In the genomic region with DNA sequence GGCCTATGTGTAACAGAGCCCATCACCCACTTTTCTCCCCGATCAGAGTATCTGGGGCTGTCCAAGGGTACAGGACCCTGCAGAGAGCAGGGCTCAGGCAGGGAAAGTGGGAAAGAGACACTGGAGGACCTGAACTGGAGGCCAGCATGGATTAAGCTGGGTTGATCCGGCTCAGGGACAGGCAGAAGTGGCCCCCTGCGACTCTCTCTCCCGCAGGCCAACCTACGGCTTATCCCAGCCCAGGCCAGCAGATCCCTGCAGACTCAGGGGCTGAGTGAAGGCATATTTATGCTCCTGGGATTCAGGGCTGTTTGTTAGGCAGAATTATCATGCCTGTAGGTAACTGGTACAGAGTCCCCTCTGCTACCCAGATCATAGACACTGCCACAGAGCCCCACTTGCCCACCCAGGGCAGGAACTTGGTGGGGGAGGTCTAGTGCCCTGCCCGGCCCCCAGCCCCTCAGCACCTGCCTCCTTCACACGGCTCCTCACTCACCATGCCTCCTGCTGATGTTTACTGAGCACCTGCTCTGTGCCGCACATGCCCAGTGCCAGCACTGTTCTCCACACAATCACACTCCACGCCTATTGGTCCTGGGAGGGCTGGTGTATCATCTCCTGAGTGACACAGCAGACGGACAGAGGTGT, we compare ENCODE assay signal across 20 cellular contexts.
A peak's percentile ranks its signal among the peaks of the same experiment; 100 is the strongest.
DNase-seq lines count a peak whose midpoint lies in the region; ATAC-seq and TF ChIP-seq lines count a peak whose summit lies in the region.
"Had no signal": no experiment of that assay in that cellular context is flagged by ENCODE, and none has a peak within 500 bp of the region (broad histone marks: within the 10 kb centered on the region; RNA-seq: fewer than 3 reads in every experiment).

No MANE protein-coding gene starts in this region.

- peaks cover 12% of the 10 kb centered on the region for H3K27me3 Mint-ChIP-seq in endodermal cell (ENCODE audit: insufficient read depth)
- H3K27me3 Mint-ChIP-seq in activated T-cell treated with anti-CD3 and anti-CD28 coated beads, Interleukin-2, amount 50 U/mL, for 4 hours (ENCODE audit: low read depth): peaks cover 30% of the 10 kb centered on the region

- no peak overlapping the region for H2BK120ac ChIP-seq in neuronal stem cell (ENCODE audit: low read depth, low read length)

- H3K36me3 ChIP-seq in H7 (replicated peaks; ENCODE audit: control insufficient read depth, insufficient read depth, low read length) (no peaks in the 10 kb centered on the region), endodermal cell (ENCODE audit: control insufficient read depth, insufficient read depth, low read length) (no peaks in the 10 kb centered on the region), neuronal stem cell (replicated peaks in 1 of 2; ENCODE audit: control insufficient read depth in 2 of 2, insufficient read depth in 2 of 2, low read length in 2 of 2) (no peaks in the 10 kb centered on the region)
- H3K36me3 ChIP-seq: BE2C had no signal

- H4K91ac ChIP-seq in neuronal stem cell (ENCODE audit: low read depth, low read length, poor library complexity): no peak overlapping the region

- 88 to 92% methylated on average over 6 to 10 of the region's 10 CpGs for WGBS in endodermal cell (ENCODE audit: insufficient coverage in 1 of 2, insufficient read length in 1 of 2), 2 experiments
- no CpG with 5 or more reads among the region's 10 CpGs for WGBS in neuronal stem cell (ENCODE audit: extremely low coverage in 2 of 2, insufficient read length in 2 of 2, insufficient replicate concordance in 1 of 2), 2 donors

- peak overlapping the region; percentile 93 for H2BK12ac ChIP-seq in neuronal stem cell (ENCODE audit: low read length)

- H2BK5ac ChIP-seq in neuronal stem cell (ENCODE audit: low read length): no peak overlapping the region

- TF ChIP-seq CTCF in endodermal cell (conservative IDR thresholded peaks at IDR 0.05) (no peak), GM10248 (IDR thresholded peaks at IDR 0.05; ENCODE audit: control extremely low read depth, extremely low read depth, low read depth, missing control alignments) (no peak)

- peaks cover 19% of the 10 kb centered on the region for H3K9me3 Mint-ChIP-seq in endodermal cell
- H3K9me3 Mint-ChIP-seq in activated T-cell treated with anti-CD3 and anti-CD28 coated beads, Interleukin-2, amount 50 U/mL, for 4 hours: peaks cover 6% of the 10 kb centered on the region

- no peak overlapping the region for H3K27ac ChIP-seq in endodermal cell (ENCODE audit: low read depth, low read length)
- H3K27ac ChIP-seq in neuronal stem cell (replicated peaks; ENCODE audit: low read length): no peak overlapping the region
- H3K27ac ChIP-seq: C4-2B, KMS-11 had no signal

- H3K14ac ChIP-seq in neuronal stem cell (ENCODE audit: low read length): peak overlapping the region; percentile 15

- ATAC-seq in HG03135 (IDR thresholded peaks at IDR 0.05; ENCODE audit: unreplicated experiment): no peak
- ATAC-seq in activated T-cell treated with anti-CD3 and anti-CD28 coated beads, Interleukin-2, amount 50 U/mL, for 4 hours: no peak
- ATAC-seq: GM12878 had no signal

- no peak overlapping the region for H3K4ac ChIP-seq in neuronal stem cell (ENCODE audit: low read length)

- no peak overlapping the region for H3K9ac ChIP-seq in endodermal cell (ENCODE audit: extremely low read depth, low read length, poor library complexity, severe bottlenecking)
- no peak overlapping the region for H3K9ac ChIP-seq in neuronal stem cell (ENCODE audit: low read depth, low read length, poor library complexity)
- H3K9ac ChIP-seq: KMS-11 had no signal

- H3K23ac ChIP-seq in neuronal stem cell (ENCODE audit: low read depth, low read length, poor library complexity): no peak overlapping the region

- H4K8ac ChIP-seq in neuronal stem cell (ENCODE audit: low read depth, low read length): no peak overlapping the region

- H3K4me3 ChIP-seq in H7 (ENCODE audit: insufficient read depth, low read depth, low read length) (no peak overlapping the region), endodermal cell (ENCODE audit: low read length) (no peak overlapping the region), neuronal stem cell (ENCODE audit: low read length in 2 of 2) (no peak overlapping the region)
- H3K4me3 ChIP-seq: GM12878 had no signal

- H3K9me3 ChIP-seq in endodermal cell (ENCODE audit: control insufficient read depth, low read length) (peaks cover 25% of the 10 kb centered on the region), neuronal stem cell (replicated peaks in 1 of 2; ENCODE audit: control insufficient read depth in 2 of 2, insufficient read depth in 1 of 2, low read depth in 1 of 2, low read length in 2 of 2) (peaks cover 0 to 3% of the 10 kb centered on the region in 2 donors)
- H3K9me3 ChIP-seq: BE2C, Caco-2 had no signal

- H2AK5ac ChIP-seq in neuronal stem cell (ENCODE audit: low read depth, low read length): peak overlapping the region; percentile 1

- no peak overlapping the region for H2BK15ac ChIP-seq in neuronal stem cell (ENCODE audit: low read length)

- DNase-seq in H7: peak; percentile 64
- DNase-seq in NCI-H82 (lab: John Stamatoyannopoulos, UW): peak; percentile 74
- peak; percentile 49 for DNase-seq in endodermal cell
- DNase-seq in neuronal stem cell (ENCODE audit: low spot score): no peak
- DNase-seq in GM10248 (ENCODE audit: extremely low spot score): no peak
- no peak for DNase-seq in activated T-cell treated with anti-CD3 and anti-CD28 coated beads, Interleukin-2, amount 50 U/mL, for 4 hours
- no peak for DNase-seq in HEK293T (ENCODE audit: extremely low spot score)
- DNase-seq: ACHN; BE2C; Caco-2; CD4-positive, alpha-beta T cell; DMS153; DMS79 treated with DMSO at 0.1 percent for 48 hours; GF-D8; HCEC 1CT; HFFc6 had no signal

- H3K4me3 Mint-ChIP-seq in endodermal cell: no peak overlapping the region
- H3K4me3 Mint-ChIP-seq in activated T-cell treated with anti-CD3 and anti-CD28 coated beads, Interleukin-2, amount 50 U/mL, for 4 hours: no peak overlapping the region
- H3K4me3 Mint-ChIP-seq: CD4-positive, alpha-beta T cell; HFFc6 had no signal

- H3K4me1 ChIP-seq in endodermal cell (ENCODE audit: control insufficient read depth, insufficient read depth, low read length): no peaks in the 10 kb centered on the region
- H3K4me1 ChIP-seq in neuronal stem cell (ENCODE audit: control insufficient read depth in 2 of 2, insufficient read depth in 1 of 2, low read depth in 1 of 2, low read length in 2 of 2): peaks cover 0 to 5% of the 10 kb centered on the region in 2 donors
- H3K4me1 ChIP-seq: Caco-2 had no signal

- no peaks in the 10 kb centered on the region for H3K79me1 ChIP-seq in neuronal stem cell (ENCODE audit: low read depth, low read length)

- CTCF ChIA-PET in GM10248 (lab: Yijun Ruan, JAX): no interaction called here
- CTCF ChIA-PET in HEK293T (lab: Yijun Ruan, JAX): no interaction called here

- no peak overlapping the region for H3K4me2 ChIP-seq in neuronal stem cell (ENCODE audit: insufficient read depth, low read length, poor library complexity, severe bottlenecking)
- H3K4me2 ChIP-seq: KMS-11 had no signal

- POLR2A ChIA-PET in GM10248 (lab: Yijun Ruan, JAX) (no interaction called here), HEK293T (lab: Yijun Ruan, JAX) (no interaction called here)

- H3K36me3 Mint-ChIP-seq in endodermal cell (ENCODE audit: low read depth): peaks cover 13% of the 10 kb centered on the region
- H3K36me3 Mint-ChIP-seq in activated T-cell treated with anti-CD3 and anti-CD28 coated beads, Interleukin-2, amount 50 U/mL, for 4 hours (ENCODE audit: insufficient read depth): no peaks in the 10 kb centered on the region

- peak overlapping the region; percentile 0 for H3K18ac ChIP-seq in neuronal stem cell (ENCODE audit: low read length)

- H3K27ac Mint-ChIP-seq in endodermal cell: no peak overlapping the region
- H3K27ac Mint-ChIP-seq: CD4-positive, alpha-beta T cell; HFFc6 had no signal

- H3K27me3 ChIP-seq in H7 (ENCODE audit: control insufficient read depth, insufficient read depth, low read length) (no peaks in the 10 kb centered on the region; the same call in 1 of the 2 replicates), endodermal cell (ENCODE audit: control insufficient read depth, insufficient read depth, low read length, poor library complexity, severe bottlenecking) (no peaks in the 10 kb centered on the region), neuronal stem cell (ENCODE audit: control insufficient read depth in 3 of 3, insufficient read depth in 3 of 3, low read depth in 1 of 3, low read length in 3 of 3) (peaks cover 0 to 46% (median 0%) of the 10 kb centered on the region in 3 experiments)
- H3K27me3 ChIP-seq: BE2C had no signal

- peaks cover 17% of the 10 kb centered on the region for H3K4me1 Mint-ChIP-seq in endodermal cell
- no peaks in the 10 kb centered on the region for H3K4me1 Mint-ChIP-seq in activated T-cell treated with anti-CD3 and anti-CD28 coated beads, Interleukin-2, amount 50 U/mL, for 4 hours (ENCODE audit: low read depth)

- no peak overlapping the region for H2AFZ ChIP-seq in neuronal stem cell (ENCODE audit: low read length)

TF ChIP-seq in HEK293T, 16 proteins besides CTCF, POLR2A, EP300 and RAD21:
- no peak for TF ChIP-seq ELF4 (IDR thresholded peaks at IDR 0.05)
- TF ChIP-seq FOXK2 (IDR thresholded peaks at IDR 0.05): no peak
- TF ChIP-seq SUZ12 (IDR thresholded peaks at IDR 0.05): no peak
- TF ChIP-seq ARNT (IDR thresholded peaks at IDR 0.05): no peak
- TF ChIP-seq ZNF384 (IDR thresholded peaks at IDR 0.05): no peak
- no peak for TF ChIP-seq BHLHE40 (IDR thresholded peaks at IDR 0.05; ENCODE audit: borderline replicate concordance)
- TF ChIP-seq, protein P1, sequence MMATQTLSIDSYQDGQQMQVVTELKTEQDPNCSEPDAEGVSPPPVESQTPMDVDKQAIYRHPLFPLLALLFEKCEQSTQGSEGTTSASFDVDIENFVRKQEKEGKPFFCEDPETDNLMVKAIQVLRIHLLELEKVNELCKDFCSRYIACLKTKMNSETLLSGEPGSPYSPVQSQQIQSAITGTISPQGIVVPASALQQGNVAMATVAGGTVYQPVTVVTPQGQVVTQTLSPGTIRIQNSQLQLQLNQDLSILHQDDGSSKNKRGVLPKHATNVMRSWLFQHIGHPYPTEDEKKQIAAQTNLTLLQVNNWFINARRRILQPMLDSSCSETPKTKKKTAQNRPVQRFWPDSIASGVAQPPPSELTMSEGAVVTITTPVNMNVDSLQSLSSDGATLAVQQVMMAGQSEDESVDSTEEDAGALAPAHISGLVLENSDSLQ (IDR thresholded peaks at IDR 0.05): no peak
- TF ChIP-seq CTBP1 (IDR thresholded peaks at IDR 0.05; ENCODE audit: borderline replicate concordance): no peak
- TF ChIP-seq TARDBP (IDR thresholded peaks at IDR 0.05): no peak
- no peak for TF ChIP-seq HDGF (IDR thresholded peaks at IDR 0.05; ENCODE audit: borderline replicate concordance)
- no peak for TF ChIP-seq LEF1 (IDR thresholded peaks at IDR 0.05; ENCODE audit: borderline replicate concordance)
- no peak for TF ChIP-seq SP1 (IDR thresholded peaks at IDR 0.05)
- TF ChIP-seq NFRKB (IDR thresholded peaks at IDR 0.05): no peak
- TF ChIP-seq L3MBTL2 (conservative IDR thresholded peaks at IDR 0.05): no peak

Comparison
In these comparisons a context has a peak if more than half of its experiments do, and no peak if none do; other contexts are left out.
1. DNase-seq: peak in H7 (single experiment), NCI-H82 (single experiment) and endodermal cell (single experiment); none in neuronal stem cell (single experiment), GM10248 (single experiment), activated T-cell treated with anti-CD3 and anti-CD28 coated beads, Interleukin-2, amount 50 U/mL, for 4 hours (single experiment) and HEK293T (single experiment).